In genomic region chr1:157994704-157995540, GRCh38 we compare ENCODE assay signal across 9 cellular contexts. TPM values are rescaled to one million over a fixed set of nuclear protein-coding genes. Genes with fewer than 3 reads are reported as not detected.
DNase-seq lines count a peak whose midpoint lies in the region; ATAC-seq and TF ChIP-seq lines count a peak whose summit lies in the region.
"Had no signal": no experiment of that assay in that cellular context is flagged by ENCODE, and none has a peak within 500 bp of the region (broad histone marks: within the 10 kb centered on the region; RNA-seq: fewer than 3 reads in every experiment).

No MANE protein-coding gene starts in this region.

- CTCF ChIA-PET in GM10248 (lab: Yijun Ruan, JAX) = interaction anchor here (1.4 to 1.5 kb wide), 2 partner anchors 9 to 42 kb away, joined by 3 to 4 read pairs; no protein-coding TSS in a partner anchor

- DNase-seq in ELR (ENCODE audit: low read depth) (peak; percentile 45), WERI-Rb-1 (no peak), right cardiac atrium (peak; percentile 61 to 74 (median 73)), sigmoid colon (peak; percentile 82), NAMALWA (ENCODE audit: low spot score) (no peak), left lobe of liver (ENCODE audit: low spot score) (no peak), GM10248 (ENCODE audit: extremely low spot score) (no peak)

- H3K4me3 ChIP-seq in WERI-Rb-1 (ENCODE audit: low read depth, low read length) (peak overlapping the region; percentile 76), right cardiac atrium (ENCODE audit: low read length) (peak overlapping the region; percentile 95), sigmoid colon (peak overlapping the region; percentile 79 to 99 (median 98))

- ATAC-seq in right cardiac atrium (peak; percentile 25 to 38), left lobe of liver (no peak), GM21528 (IDR thresholded peaks at IDR 0.05; ENCODE audit: low FRiP score, unreplicated experiment) (no peak)

- H3K36me3 ChIP-seq in WERI-Rb-1 = peaks cover 28% of the 10 kb centered on the region
- H3K36me3 ChIP-seq in sigmoid colon = no peaks in the 10 kb centered on the region

- TF ChIP-seq POLR2A in sigmoid colon (IDR thresholded peaks at IDR 0.05) = no peak

- H3K27me3 ChIP-seq in WERI-Rb-1 (ENCODE audit: insufficient read depth, low read depth, severe bottlenecking) (no peaks in the 10 kb centered on the region), right cardiac atrium (ENCODE audit: control insufficient read depth, insufficient read depth) (no peaks in the 10 kb centered on the region), sigmoid colon (no peaks in the 10 kb centered on the region)

- peaks cover 8% of the 10 kb centered on the region for H3K4me1 ChIP-seq in right cardiac atrium (ENCODE audit: control insufficient read depth, insufficient read depth, low read length)
- peaks cover 0 to 64% (median 58%) of the 10 kb centered on the region in 4 donors for H3K4me1 ChIP-seq in sigmoid colon

- TF ChIP-seq CTCF in WERI-Rb-1 (IDR thresholded peaks at IDR 0.05; ENCODE audit: low read depth, low read length) = no peak
- TF ChIP-seq CTCF in sigmoid colon (IDR thresholded peaks at IDR 0.05) = no peak
- TF ChIP-seq CTCF in GM10248 (IDR thresholded peaks at IDR 0.05; ENCODE audit: control extremely low read depth, extremely low read depth, low read depth, missing control alignments) = no peak

- no peak for TF ChIP-seq EP300 in sigmoid colon (IDR thresholded peaks at IDR 0.05)

- 22% methylated on average over 13 of the region's 13 CpGs for WGBS in right cardiac atrium
- WGBS in sigmoid colon, 2 donors = 64 to 72% methylated on average over 13 of the region's 13 CpGs

- intact Hi-C loops in right cardiac atrium (cut with DNase I) = loop anchor here (5.0 to 10.0 kb wide), 5 partner anchors 42 to 127 kb away; no protein-coding TSS in a partner anchor
- intact Hi-C loops in sigmoid colon (cut with DNase I) = loop anchor here (2.0 kb wide), 1 partner anchor 16 kb away; no protein-coding TSS in a partner anchor

- H3K9me3 ChIP-seq in WERI-Rb-1 (ENCODE audit: severe bottlenecking) (no peaks in the 10 kb centered on the region), right cardiac atrium (ENCODE audit: control insufficient read depth, low read length) (no peaks in the 10 kb centered on the region), sigmoid colon (no peaks in the 10 kb centered on the region)

- no peak overlapping the region for H3K27ac ChIP-seq in WERI-Rb-1
- peak overlapping the region; percentile 21 for H3K27ac ChIP-seq in right cardiac atrium (ENCODE audit: low read length)
- H3K27ac ChIP-seq in sigmoid colon = peak overlapping the region; percentile 91 to 99 (median 97)
- H3K27ac ChIP-seq: VCaP had no signal

- POLR2A ChIA-PET in GM10248 (lab: Yijun Ruan, JAX) = no interaction called here

RNA-seq across cellular contexts. Expression of gene KIRREL1, which starts 1.5 kb away (rescaled TPM):
- total RNA-seq in right cardiac atrium (10 to 100 TPM; 11.7 to 19.0 (median 15.6) TPM), sigmoid colon (10 to 100 TPM; 29.0 to 57.0 (median 44.0) TPM), left lobe of liver (2.2 TPM)
- polyA plus RNA-seq in right cardiac atrium (6.0 TPM), sigmoid colon (10 to 100 TPM in 1 of 3 donors, 1 to 10 TPM in 1, under 1 TPM in 1; 0.92 to 11.5 (median 1.8) TPM)

Comparison
In these comparisons a context has a peak if more than half of its experiments do, and no peak if none do; other contexts are left out.
1. DNase-seq: peak in ELR (single experiment), right cardiac atrium (3 of 3) and sigmoid colon (single experiment); none in WERI-Rb-1 (single experiment), NAMALWA (single experiment), left lobe of liver (single experiment) and GM10248 (single experiment).
2. ATAC-seq: peak in right cardiac atrium (2 of 2); none in left lobe of liver (single experiment) and GM21528 (single experiment).
3. Peak in every context shown above with its lines, with median percentiles within 50 percentile points of each other: H3K4me3 ChIP-seq.